ENCODE assay signal across 12 cellular contexts in the genomic region with DNA sequence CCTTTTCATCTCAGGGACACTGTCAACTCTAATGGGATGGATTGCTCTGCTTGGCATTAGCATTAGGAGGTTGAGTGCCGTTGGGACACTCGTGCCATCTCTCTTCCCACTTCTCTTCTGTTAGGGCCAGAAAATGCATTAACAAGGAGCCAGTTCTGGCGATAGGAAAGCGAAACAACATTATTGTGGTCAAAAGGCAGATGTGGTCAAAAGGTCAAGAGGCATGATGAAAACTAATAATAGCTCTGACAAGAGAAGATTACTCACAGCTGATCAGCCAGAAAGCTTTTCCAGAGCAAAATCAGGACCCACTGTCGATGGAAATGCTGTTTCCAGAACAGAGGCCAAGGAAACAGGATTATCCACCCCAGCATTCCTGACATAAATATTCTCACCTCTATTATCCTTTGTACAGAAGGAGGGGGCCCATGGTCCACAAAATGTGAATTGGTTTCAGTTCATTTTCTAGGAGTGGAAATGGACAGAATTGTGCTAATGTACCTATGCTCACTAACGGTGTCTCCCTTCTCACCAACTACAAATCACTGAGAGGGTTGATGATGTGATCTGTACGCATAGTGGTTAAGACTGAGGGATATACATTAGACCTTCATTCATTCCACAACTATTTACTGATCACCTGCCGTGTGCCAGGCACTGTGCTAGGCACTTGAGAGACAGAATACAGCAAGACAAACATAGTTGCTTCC.
DNase-seq lines count a peak whose midpoint lies in the region; ATAC-seq and TF ChIP-seq lines count a peak whose summit lies in the region.
"Had no signal": no experiment of that assay in that cellular context is flagged by ENCODE, and none has a peak within 500 bp of the region (broad histone marks: within the 10 kb centered on the region; RNA-seq: fewer than 3 reads in every experiment).

No MANE protein-coding gene starts in this region.

- DNase-seq in CD1c-positive myeloid dendritic cell (ENCODE audit: extremely low spot score) (peak; percentile 4), LHCN-M2 (ENCODE audit: low read depth) (peak; percentile 92), foreskin fibroblast (peak; percentile 58 to 82), NCI-H2029 (lab: John Stamatoyannopoulos, UW) (no peak), foreskin keratinocyte (no peak), amygdala (lab: John Stamatoyannopoulos, UW) (no peak)
- DNase-seq: DMS153, NCI-H774, thyroid gland had no signal

- TF ChIP-seq CTCF in foreskin fibroblast (IDR thresholded peaks at IDR 0.05; ENCODE audit: low read depth, low read length) (no peak), foreskin keratinocyte (conservative IDR thresholded peaks at IDR 0.05) (no peak)

- H3K4me3 ChIP-seq in foreskin fibroblast (ENCODE audit: low read depth in 1 of 2, low read length in 2 of 2), result no peak overlapping the region
- H3K4me3 ChIP-seq: thyroid gland had no signal

- H3K27me3 ChIP-seq in foreskin keratinocyte, result no peaks in the 10 kb centered on the region
- H3K27me3 ChIP-seq: thyroid gland had no signal

- no peaks in the 10 kb centered on the region for H3K4me1 ChIP-seq in foreskin keratinocyte
- H3K4me1 ChIP-seq: thyroid gland had no signal

- H3K27ac ChIP-seq in foreskin keratinocyte, result no peak overlapping the region
- H3K27ac ChIP-seq: epithelial cell of prostate, thyroid gland had no signal

- ATAC-seq in GM21381 (IDR thresholded peaks at IDR 0.05; ENCODE audit: unreplicated experiment) (peak; percentile 68), foreskin keratinocyte (no peak), esophagus mucosa (no peak)

Comparison
In these comparisons a context has a peak if more than half of its experiments do, and no peak if none do; other contexts are left out.
1. DNase-seq: peak in CD1c-positive myeloid dendritic cell (single experiment), LHCN-M2 (single experiment) and foreskin fibroblast (2 of 2); none in NCI-H2029 (single experiment), foreskin keratinocyte (0 of 2) and amygdala (0 of 56).